8 cellular contexts compared by ENCODE assay signal in genomic region chr1:222897527-222898190, GRCh38.
DNase-seq lines count a peak whose midpoint lies in the region; ATAC-seq, FAIRE-seq and TF ChIP-seq lines count a peak whose summit lies in the region.

No MANE protein-coding gene starts in this region.

- intact Hi-C loops in activated CD4-positive, alpha-beta T cell treated with anti-CD3 and anti-CD28 coated beads for 36 hours (cut with DNase I, micrococcal nuclease), result loop anchor here in 1 of 2 experiments (1.0 kb wide), 1 partner anchor 17 kb away; no protein-coding TSS in a partner anchor

- peak overlapping the region; percentile 60 for H3K4me2 ChIP-seq in hepatocyte

- H4K20me1 ChIP-seq in hepatocyte (ENCODE audit: insufficient read depth, poor library complexity, severe bottlenecking), result no peaks in the 10 kb centered on the region

- H3K27ac ChIP-seq in hepatocyte (peak overlapping the region; percentile 58), small intestine (ENCODE audit: low read depth in 1 of 2, low read length in 1 of 2) (no peak overlapping the region)

- H3K4me3 ChIP-seq in hepatocyte (no peak overlapping the region), small intestine (ENCODE audit: low read depth in 1 of 2, low read length in 2 of 2) (no peak overlapping the region)

- peaks cover 8% of the 10 kb centered on the region for H3K36me3 Mint-ChIP-seq in activated CD4-positive, alpha-beta T cell treated with anti-CD3 and anti-CD28 coated beads for 36 hours (ENCODE audit: low read depth)
- peaks cover 2% of the 10 kb centered on the region for H3K36me3 Mint-ChIP-seq in T-helper 17 cell (ENCODE audit: low read depth)

- ATAC-seq in activated CD4-positive, alpha-beta T cell treated with anti-CD3 and anti-CD28 coated beads for 36 hours, result no peak
- ATAC-seq in T-helper 17 cell, result no peak
- ATAC-seq in GM21786 (IDR thresholded peaks at IDR 0.05; ENCODE audit: unreplicated experiment), result no peak
- no peak for ATAC-seq in GM19463 (IDR thresholded peaks at IDR 0.05; ENCODE audit: unreplicated experiment)

- H3K4me1 Mint-ChIP-seq in activated CD4-positive, alpha-beta T cell treated with anti-CD3 and anti-CD28 coated beads for 36 hours, result peaks cover 17% of the 10 kb centered on the region
- peaks cover 12% of the 10 kb centered on the region for H3K4me1 Mint-ChIP-seq in T-helper 17 cell

- 37% methylated on average over 4 of the region's 4 CpGs for WGBS in hepatocyte (ENCODE audit: low lambda C conversion rate, missing lambda C conversion rate)
- 4 to 26% (median 22%) methylated on average over 4 of the region's 4 CpGs for WGBS in small intestine, 3 donors

- H3K9me3 ChIP-seq in T-helper 17 cell (ENCODE audit: control insufficient read depth, low read length, poor library complexity, severe bottlenecking) (no peaks in the 10 kb centered on the region), hepatocyte (ENCODE audit: low read depth) (no peaks in the 10 kb centered on the region), small intestine (ENCODE audit: control insufficient read depth, low read depth) (no peaks in the 10 kb centered on the region)

- H3K9me3 Mint-ChIP-seq in activated CD4-positive, alpha-beta T cell treated with anti-CD3 and anti-CD28 coated beads for 36 hours (ENCODE audit: low read depth), result no peaks in the 10 kb centered on the region

- FAIRE-seq in small intestine (lab: Jason Lieb, UNC), result peak; percentile 96

- TF ChIP-seq CTCF in hepatocyte (IDR thresholded peaks at IDR 0.05; ENCODE audit: poor library complexity), result no peak

- peak overlapping the region; percentile 59 for H3K27ac Mint-ChIP-seq in activated CD4-positive, alpha-beta T cell treated with anti-CD3 and anti-CD28 coated beads for 36 hours
- peak overlapping the region; percentile 72 for H3K27ac Mint-ChIP-seq in T-helper 17 cell

- peak overlapping the region; percentile 14 for H3K4me3 Mint-ChIP-seq in activated CD4-positive, alpha-beta T cell treated with anti-CD3 and anti-CD28 coated beads for 36 hours
- H3K4me3 Mint-ChIP-seq in T-helper 17 cell, result no peak overlapping the region

- CTCF ChIA-PET in activated CD4-positive, alpha-beta T cell treated with anti-CD3 and anti-CD28 coated beads for 36 hours (lab: Charles Lee), result interaction anchor here (0.9 kb wide), 1 partner anchor 146 kb away, joined by 3 read pairs; no protein-coding TSS in a partner anchor

- H3K27me3 Mint-ChIP-seq in activated CD4-positive, alpha-beta T cell treated with anti-CD3 and anti-CD28 coated beads for 36 hours, result no peaks in the 10 kb centered on the region
- H3K27me3 Mint-ChIP-seq in T-helper 17 cell, result no peaks in the 10 kb centered on the region

- H3K27me3 ChIP-seq in hepatocyte, result no peaks in the 10 kb centered on the region
- H3K27me3 ChIP-seq in small intestine (ENCODE audit: control insufficient read depth in 2 of 2, insufficient read depth in 2 of 2, low read length in 2 of 2), result no peaks in the 10 kb centered on the region

- H2AFZ ChIP-seq in hepatocyte, result no peak overlapping the region

- no peaks in the 10 kb centered on the region for H3K4me1 ChIP-seq in hepatocyte (ENCODE audit: insufficient read depth)
- H3K4me1 ChIP-seq in small intestine (ENCODE audit: control insufficient read depth in 2 of 2, insufficient read depth in 1 of 2, low read depth in 1 of 2, low read length in 1 of 2), result no peaks in the 10 kb centered on the region

- H3K36me3 ChIP-seq in hepatocyte (replicated peaks; ENCODE audit: insufficient read depth, low read depth) (no peaks in the 10 kb centered on the region), small intestine (ENCODE audit: control insufficient read depth in 2 of 2, insufficient read depth in 2 of 2, low read length in 2 of 2) (no peaks in the 10 kb centered on the region)

- H3K79me2 ChIP-seq in hepatocyte, result no peaks in the 10 kb centered on the region

- H3K9me2 ChIP-seq in hepatocyte (replicated peaks; ENCODE audit: insufficient read depth), result no peaks in the 10 kb centered on the region

- POLR2A ChIA-PET in activated CD4-positive, alpha-beta T cell treated with anti-CD3 and anti-CD28 coated beads for 36 hours (lab: Charles Lee), result no interaction called here

- no peak for DNase-seq in activated CD4-positive, alpha-beta T cell treated with anti-CD3 and anti-CD28 coated beads for 36 hours
- DNase-seq in activated CD4-positive, alpha-beta T cell treated with anti-CD3 and anti-CD28 coated beads for 4 hours, result no peak
- no peak for DNase-seq in T-helper 17 cell
- DNase-seq in hepatocyte (ENCODE audit: low spot score), result no peak
- DNase-seq in small intestine, result peak; percentile 32
- no peak for DNase-seq in NCI-H345 (lab: John Stamatoyannopoulos, UW)
